In the genomic region with DNA sequence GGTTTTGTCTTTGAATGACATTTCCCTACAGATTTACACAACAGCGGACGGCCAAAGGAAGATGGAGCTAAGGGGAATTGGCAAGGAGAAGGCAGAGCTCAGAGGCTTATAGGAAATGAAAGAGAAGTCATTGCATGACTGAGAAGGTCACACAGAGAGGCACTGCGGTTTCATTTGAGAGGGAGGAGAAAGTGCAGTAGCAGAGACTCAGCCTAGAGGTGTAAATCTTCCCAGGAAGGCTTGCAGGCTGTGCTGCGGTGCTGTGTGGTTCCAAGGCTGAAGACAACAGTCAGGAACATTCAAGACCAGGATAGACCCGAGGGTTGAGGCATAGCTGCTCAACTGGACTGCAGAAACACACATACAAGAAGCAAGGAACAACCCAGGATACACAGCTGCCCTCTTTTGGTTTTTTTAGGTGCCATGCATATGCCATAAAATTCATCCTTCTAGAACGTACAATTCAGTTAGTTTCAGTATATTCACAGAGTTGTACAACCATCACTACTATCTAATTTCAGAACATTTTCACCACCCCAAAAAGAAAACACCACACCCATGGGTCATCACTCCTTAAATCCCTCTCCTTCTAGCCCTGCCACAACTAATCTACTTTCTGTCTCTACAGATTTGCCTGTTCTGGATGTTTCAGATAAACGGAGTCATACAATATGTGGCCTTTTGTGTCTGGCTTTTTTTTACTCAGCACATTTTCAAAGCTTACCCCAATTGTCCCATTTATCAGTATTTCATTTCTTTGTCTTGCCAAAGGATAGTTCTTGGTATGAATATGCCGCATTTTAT, we compare ENCODE assay signal across 8 cellular contexts.
DNase-seq lines count a peak whose midpoint lies in the region; ATAC-seq lines count a peak whose summit lies in the region.
"Not testable (repeated sequence)": the region's sequence is repeated elsewhere in the genome, so short reads cannot be mapped to it uniquely, and the experiment has no call there.

No MANE protein-coding gene starts in this region.

- not testable (repeated sequence) for H3K36me3 Mint-ChIP-seq in activated T-helper 1 cell treated with anti-CD3 and anti-CD28 coated beads, Interleukin-12 subunit alpha, Interleukin-12 subunit beta, Interleukin-2, Interleukin-4 antibody, amounts not matched to agents 30 ng/mL and 10 ng/mL and 1 ng/mL, durations not matched to agents 14 hours and 24 hours and 36 hours (ENCODE audit: low read depth)

- H3K4me3 Mint-ChIP-seq in activated T-helper 1 cell treated with anti-CD3 and anti-CD28 coated beads, Interleukin-12 subunit alpha, Interleukin-12 subunit beta, Interleukin-2, Interleukin-4 antibody, amounts not matched to agents 30 ng/mL and 10 ng/mL and 1 ng/mL, durations not matched to agents 14 hours and 24 hours and 36 hours, result peak overlapping the region; percentile 49

- not testable (repeated sequence) for H3K9me3 Mint-ChIP-seq in activated T-helper 1 cell treated with anti-CD3 and anti-CD28 coated beads, Interleukin-12 subunit alpha, Interleukin-12 subunit beta, Interleukin-2, Interleukin-4 antibody, amounts not matched to agents 30 ng/mL and 10 ng/mL and 1 ng/mL, durations not matched to agents 14 hours and 24 hours and 36 hours

- H3K4me1 Mint-ChIP-seq in activated T-helper 1 cell treated with anti-CD3 and anti-CD28 coated beads, Interleukin-12 subunit alpha, Interleukin-12 subunit beta, Interleukin-2, Interleukin-4 antibody, amounts not matched to agents 30 ng/mL and 10 ng/mL and 1 ng/mL, durations not matched to agents 14 hours and 24 hours and 36 hours (ENCODE audit: low read depth), result peaks cover 12% of the 10 kb centered on the region

- in situ Hi-C loops in SK-MEL-5 (cut with HindIII; ENCODE audit: low pct_unique_long_range_greater_than_20kb, low sequenced_read_pairs), result not testable (repeated sequence)

- H3K27ac Mint-ChIP-seq in activated T-helper 1 cell treated with anti-CD3 and anti-CD28 coated beads, Interleukin-12 subunit alpha, Interleukin-12 subunit beta, Interleukin-2, Interleukin-4 antibody, amounts not matched to agents 30 ng/mL and 10 ng/mL and 1 ng/mL, durations not matched to agents 14 hours and 24 hours and 36 hours, result not testable (repeated sequence)

- ATAC-seq in GM19035 (IDR thresholded peaks at IDR 0.05; ENCODE audit: unreplicated experiment) (peak; percentile 87), HG02623 (IDR thresholded peaks at IDR 0.05; ENCODE audit: unreplicated experiment) (peak; percentile 47), HG03354 (IDR thresholded peaks at IDR 0.05; ENCODE audit: poor library complexity, severe bottlenecking, unreplicated experiment) (peak; percentile 69)

- intact Hi-C loops in activated T-helper 1 cell treated with anti-CD3 and anti-CD28 coated beads, Interleukin-12 subunit alpha, Interleukin-12 subunit beta, Interleukin-2, Interleukin-4 antibody, amounts not matched to agents 30 ng/mL and 10 ng/mL and 1 ng/mL, durations not matched to agents 14 hours and 24 hours and 36 hours (cut with micrococcal nuclease), result not testable (repeated sequence)

- not testable (repeated sequence) for H3K27me3 Mint-ChIP-seq in activated T-helper 1 cell treated with anti-CD3 and anti-CD28 coated beads, Interleukin-12 subunit alpha, Interleukin-12 subunit beta, Interleukin-2, Interleukin-4 antibody, amounts not matched to agents 30 ng/mL and 10 ng/mL and 1 ng/mL, durations not matched to agents 14 hours and 24 hours and 36 hours (ENCODE audit: insufficient read depth)

- DNase-seq in AG20443 (ENCODE audit: low spot score) (peak; percentile 13), SK-MEL-5 (ENCODE audit: low read depth, low spot score) (peak; percentile 29), fibroblast of peridontal ligament (ENCODE audit: extremely low read depth) (peak; percentile 14), renal cortical epithelial cell (ENCODE audit: low read depth) (peak; percentile 6)
- DNase-seq in activated T-helper 1 cell treated with anti-CD3 and anti-CD28 coated beads, Interleukin-12 subunit alpha, Interleukin-12 subunit beta, Interleukin-2, Interleukin-4 antibody, amounts not matched to agents 30 ng/mL and 10 ng/mL and 1 ng/mL, durations not matched to agents 14 hours and 24 hours and 36 hours (ENCODE audit: low spot score), result not testable (repeated sequence)
